Comparison of ENCODE assay signal across 22 cellular contexts in genomic region chr17:29905086-29905878, GRCh38.
"Had no signal": no experiment of that assay in that cellular context is flagged by ENCODE, and none has a peak within 500 bp of the region (broad histone marks: within the 10 kb centered on the region; RNA-seq: fewer than 3 reads in every experiment).

No MANE protein-coding gene starts in this region.

- H3K36me3 ChIP-seq: right lobe of liver had no signal

- FAIRE-seq: keratinocyte, urothelium cell line had no signal

- H3K4me3 ChIP-seq: lung, psoas muscle, right lobe of liver, spleen, testis, tibial nerve had no signal

- H3K27me3 ChIP-seq: foreskin keratinocyte, right lobe of liver, spleen, testis, tibial nerve had no signal

- ATAC-seq: foreskin keratinocyte; left ventricle myocardium superior; naive thymus-derived CD4-positive, alpha-beta T cell; psoas muscle; stimulated activated naive B cell treated with anti-CD40 and anti-IgM and Interleukin-4, amounts not matched to agents 10 μg/mL and 1 μg/mL and 100 μg/mL, for 72 hours; stimulated activated naive CD8-positive, alpha-beta T cell treated with anti-CD3 and anti-CD28 coated beads, Interleukin-15, amount 100 ng/mL, for 72 hours had no signal

- H3K4me1 ChIP-seq: right lobe of liver, testis, tibial nerve had no signal

- H3K9me3 ChIP-seq: psoas muscle, right lobe of liver, testis had no signal

- H3K27ac ChIP-seq: foreskin keratinocyte, psoas muscle, right lobe of liver, spleen, testis, tibial nerve had no signal

- DNase-seq: effector memory CD4-positive, alpha-beta T cell; foreskin keratinocyte; immature natural killer cell; left ventricle myocardium superior; mesenchymal stem cell; midbrain; naive thymus-derived CD4-positive, alpha-beta T cell; nephron progenitor cell; psoas muscle; retina; right lobe of liver; spleen; stimulated activated CD4-positive, alpha-beta T cell treated with anti-CD3 and anti-CD28 coated beads, Interleukin-15, amount 100 ng/mL, for 24 hours; stimulated activated CD4-positive, alpha-beta T cell treated with anti-CD3 and anti-CD28 coated beads, Interleukin-1b, Interleukin-23, amount 100 ng/mL, for 48 hours; stimulated activated CD4-positive, alpha-beta T cell treated with anti-CD3 and anti-CD28 coated beads, Interleukin-4, amount 100 ng/mL, for 24 hours; stimulated activated naive B cell treated with anti-CD40 and anti-IgM and Interleukin-4, amounts not matched to agents 10 μg/mL and 1 μg/mL and 100 μg/mL, for 72 hours; stimulated activated naive CD8-positive, alpha-beta T cell treated with anti-CD3 and anti-CD28 coated beads, Interleukin-15, amount 100 ng/mL, for 72 hours; testis had no signal
